Comparison of ENCODE assay signal across 13 cellular contexts in genomic region chr14:99730876-99731351, GRCh38. TPM values are rescaled to one million over a fixed set of nuclear protein-coding genes. Genes with fewer than 3 reads are reported as not detected.
DNase-seq lines count a peak whose midpoint lies in the region; ATAC-seq and TF ChIP-seq lines count a peak whose summit lies in the region.
"Had no signal": no experiment of that assay in that cellular context is flagged by ENCODE, and none has a peak within 500 bp of the region (broad histone marks: within the 10 kb centered on the region; RNA-seq: fewer than 3 reads in every experiment).

No MANE protein-coding gene starts in this region.

- H2BK15ac ChIP-seq in mesendoderm (replicated peaks; ENCODE audit: low read depth), result no peak overlapping the region

- no peak overlapping the region for H4K5ac ChIP-seq in mesendoderm (ENCODE audit: low read length)

- H3K23ac ChIP-seq in mesendoderm (ENCODE audit: low read length), result no peak overlapping the region

- H3K36me3 Mint-ChIP-seq in T-helper 2 cell treated with Interferon-gamma antibody and Interleukin-4, amounts not matched to agents 5 μg/mL and 100 μg/mL, for 36 hours (ENCODE audit: low read depth), result no peaks in the 10 kb centered on the region
- no peaks in the 10 kb centered on the region for H3K36me3 Mint-ChIP-seq in stimulated activated memory B cell treated with anti-CD40 and anti-IgM and Interleukin-4, amounts not matched to agents 10 μg/mL and 1 μg/mL and 100 μg/mL, for 72 hours

- no peak overlapping the region for H3K18ac ChIP-seq in mesendoderm (ENCODE audit: low read length)

- no peak overlapping the region for H3K27ac Mint-ChIP-seq in T-helper 2 cell treated with Interferon-gamma antibody and Interleukin-4, amounts not matched to agents 5 μg/mL and 100 μg/mL, for 36 hours
- H3K27ac Mint-ChIP-seq in stimulated activated memory B cell treated with anti-CD40 and anti-IgM and Interleukin-4, amounts not matched to agents 10 μg/mL and 1 μg/mL and 100 μg/mL, for 72 hours, result no peak overlapping the region

- no peak overlapping the region for H4K8ac ChIP-seq in mesendoderm (ENCODE audit: low read depth, low read length)

- peak overlapping the region; percentile 79 for H3K56ac ChIP-seq in mesendoderm (ENCODE audit: low read length)

- H3K4me3 Mint-ChIP-seq in T-helper 2 cell treated with Interferon-gamma antibody and Interleukin-4, amounts not matched to agents 5 μg/mL and 100 μg/mL, for 36 hours, result peak overlapping the region; percentile 54
- H3K4me3 Mint-ChIP-seq in stimulated activated memory B cell treated with anti-CD40 and anti-IgM and Interleukin-4, amounts not matched to agents 10 μg/mL and 1 μg/mL and 100 μg/mL, for 72 hours, result peak overlapping the region; percentile 46

- no peaks in the 10 kb centered on the region for H3K79me2 ChIP-seq in mesendoderm (ENCODE audit: control insufficient read depth, insufficient read depth, low read length)

- TF ChIP-seq CTCF in astrocyte of the cerebellum (IDR thresholded peaks at IDR 0.05; ENCODE audit: low read depth, low read length, missing control alignments), result no peak

- no peak overlapping the region for H2AK5ac ChIP-seq in mesendoderm (ENCODE audit: low read length)

- H3K27ac ChIP-seq in mesendoderm (ENCODE audit: low read depth, low read length), result no peak overlapping the region
- H3K27ac ChIP-seq: 22Rv1 had no signal

- H3K9ac ChIP-seq in mesendoderm (ENCODE audit: low read length), result peak overlapping the region; percentile 77

- no peak overlapping the region for H3K4ac ChIP-seq in mesendoderm (ENCODE audit: low read depth, low read length)

- H2BK120ac ChIP-seq in mesendoderm (ENCODE audit: low read depth, low read length), result no peak overlapping the region

- H3K4me3 ChIP-seq in astrocyte of the cerebellum (ENCODE audit: low read depth, low read length) (peak overlapping the region; percentile 45), mesendoderm (ENCODE audit: low read length) (no peak overlapping the region)

- no peak for ATAC-seq in stimulated activated memory B cell treated with anti-CD40 and anti-IgM and Interleukin-4, amounts not matched to agents 10 μg/mL and 1 μg/mL and 100 μg/mL, for 72 hours
- ATAC-seq in HG03039 (IDR thresholded peaks at IDR 0.05; ENCODE audit: unreplicated experiment) (no peak), HG02840 (IDR thresholded peaks at IDR 0.05; ENCODE audit: low FRiP score, unreplicated experiment) (no peak)

- no peaks in the 10 kb centered on the region for H3K9me3 Mint-ChIP-seq in T-helper 2 cell treated with Interferon-gamma antibody and Interleukin-4, amounts not matched to agents 5 μg/mL and 100 μg/mL, for 36 hours
- H3K9me3 Mint-ChIP-seq in stimulated activated memory B cell treated with anti-CD40 and anti-IgM and Interleukin-4, amounts not matched to agents 10 μg/mL and 1 μg/mL and 100 μg/mL, for 72 hours, result no peaks in the 10 kb centered on the region

- no peaks in the 10 kb centered on the region for H3K27me3 ChIP-seq in mesendoderm (ENCODE audit: insufficient read depth, low read length, poor library complexity)

- no peaks in the 10 kb centered on the region for H3K4me1 Mint-ChIP-seq in T-helper 2 cell treated with Interferon-gamma antibody and Interleukin-4, amounts not matched to agents 5 μg/mL and 100 μg/mL, for 36 hours (ENCODE audit: low read depth)
- H3K4me1 Mint-ChIP-seq in stimulated activated memory B cell treated with anti-CD40 and anti-IgM and Interleukin-4, amounts not matched to agents 10 μg/mL and 1 μg/mL and 100 μg/mL, for 72 hours, result no peaks in the 10 kb centered on the region

- H3K4me1 ChIP-seq in mesendoderm (ENCODE audit: control insufficient read depth, low read depth, low read length), result peaks cover 2% of the 10 kb centered on the region

- H3K36me3 ChIP-seq in mesendoderm (ENCODE audit: control insufficient read depth, insufficient read depth, low read length), result no peaks in the 10 kb centered on the region

- H2BK5ac ChIP-seq in mesendoderm (ENCODE audit: low read length), result no peak overlapping the region

- in situ Hi-C loops in astrocyte of the cerebellum (cut with HindIII; ENCODE audit: low sequenced_read_pairs), result no loop called here

- no peak for DNase-seq in T-helper 2 cell treated with Interferon-gamma antibody and Interleukin-4, amounts not matched to agents 5 μg/mL and 100 μg/mL, for 36 hours (ENCODE audit: low spot score)
- DNase-seq in T-helper 2 cell (no peak), astrocyte of the cerebellum (ENCODE audit: low read depth) (no peak), mesendoderm (no peak)
- no peak for DNase-seq in stimulated activated naive CD4-positive, alpha-beta T cell (lab: John Stamatoyannopoulos, UW)
- DNase-seq: activated CD8-positive, alpha-beta memory T cell treated with anti-CD3 and anti-CD28 coated beads, Interleukin-2, amount 50 U/mL, for 4 hours; effector CD4-positive, alpha-beta T cell; GF-D8; SHP77 had no signal

- H3K27me3 Mint-ChIP-seq in T-helper 2 cell treated with Interferon-gamma antibody and Interleukin-4, amounts not matched to agents 5 μg/mL and 100 μg/mL, for 36 hours (ENCODE audit: low read depth), result peaks cover 19% of the 10 kb centered on the region
- H3K27me3 Mint-ChIP-seq in stimulated activated memory B cell treated with anti-CD40 and anti-IgM and Interleukin-4, amounts not matched to agents 10 μg/mL and 1 μg/mL and 100 μg/mL, for 72 hours, result peaks cover 90% of the 10 kb centered on the region

- no peaks in the 10 kb centered on the region for H3K79me1 ChIP-seq in mesendoderm (ENCODE audit: low read length)

- peak overlapping the region; percentile 68 for H3K4me2 ChIP-seq in mesendoderm (ENCODE audit: low read length)

- no CpG with 5 or more reads among the region's 10 CpGs for WGBS in mesendoderm (ENCODE audit: extremely low coverage, insufficient coverage, low lambda C conversion rate)

RNA-seq across cellular contexts. Expression of gene CYP46A1, which starts 46.8 kb away (rescaled TPM):
- 0.14 TPM for polyA plus RNA-seq in mesendoderm (2013, experiment 1 of 2)
- 0.11 TPM for polyA plus RNA-seq in mesendoderm (2013, experiment 2 of 2)
